In genomic region chr19:40805258-40805868, GRCh38 we compare ENCODE assay signal across 11 cellular contexts. TPM values are rescaled to one million over a fixed set of nuclear protein-coding genes. Genes with fewer than 3 reads are reported as not detected.
A peak's percentile ranks its signal among the peaks of the same experiment; 100 is the strongest.
DNase-seq lines count a peak whose midpoint lies in the region; ATAC-seq, FAIRE-seq and TF ChIP-seq lines count a peak whose summit lies in the region.
"Had no signal": no experiment of that assay in that cellular context is flagged by ENCODE, and none has a peak within 500 bp of the region (broad histone marks: within the 10 kb centered on the region; RNA-seq: fewer than 3 reads in every experiment).

No MANE protein-coding gene starts in this region.

- H2AFZ ChIP-seq in K562 (ENCODE audit: low read depth, low read length) (no peak overlapping the region), mesenchymal stem cell (ENCODE audit: low read depth, low read length) (no peak overlapping the region)

- H3K14ac ChIP-seq in mesenchymal stem cell (ENCODE audit: low read length in 2 of 2): no peak overlapping the region

- H2BK15ac ChIP-seq in mesenchymal stem cell (ENCODE audit: low read depth, poor library complexity, severe bottlenecking): no peak overlapping the region

- TF ChIP-seq CTCF in K562 (IDR thresholded peaks at IDR 0.05 in 2 of 3, conservative IDR thresholded peaks at IDR 0.05 in 1 of 3; ENCODE audit: insufficient read depth in 2 of 3, low read depth in 1 of 3, low read length in 3 of 3) (no peak), tibial nerve (IDR thresholded peaks at IDR 0.05) (no peak)

- TF ChIP-seq EP300 in K562 (IDR thresholded peaks at IDR 0.05; ENCODE audit: low read length): no peak
- no peak for TF ChIP-seq EP300 in tibial nerve (IDR thresholded peaks at IDR 0.05)

- H3K79me2 ChIP-seq in K562 (ENCODE audit: control insufficient read depth, insufficient read depth, low read length): peaks cover 77% of the 10 kb centered on the region

- H3K9ac ChIP-seq in K562 (ENCODE audit: insufficient read depth in 1 of 2, low read depth in 2 of 2, low read length in 2 of 2) (peak overlapping the region in 1 of 2 experiments; percentile 64; a peak in 2 of 4 replicates), mesenchymal stem cell (ENCODE audit: low read length) (no peak overlapping the region)

- H3K9me3 ChIP-seq in K562 (replicated peaks; ENCODE audit: control insufficient read depth, insufficient read depth, low read depth, low read length): no peaks in the 10 kb centered on the region
- no peaks in the 10 kb centered on the region for H3K9me3 ChIP-seq in mesenchymal stem cell (ENCODE audit: control insufficient read depth, low read length)
- H3K9me3 ChIP-seq in tibial nerve: no peaks in the 10 kb centered on the region

- no peak overlapping the region for H3K4me3 ChIP-seq in K562
- H3K4me3 ChIP-seq in mesenchymal stem cell (ENCODE audit: insufficient read depth in 1 of 2, low read depth in 1 of 2, low read length in 2 of 2): no peak overlapping the region
- no peak overlapping the region for H3K4me3 ChIP-seq in tibial nerve

- H3K27ac ChIP-seq in K562 (ENCODE audit: extremely low read depth, low read depth, low read length): peak overlapping the region; percentile 14; the same call in 1 of the 3 replicates
- peak overlapping the region; percentile 10 for H3K27ac ChIP-seq in mesenchymal stem cell (ENCODE audit: low read length, poor library complexity, severe bottlenecking)
- H3K27ac ChIP-seq in tibial nerve: peak overlapping the region in 3 of 4 donors; percentile 68 to 98 (median 97)
- H3K27ac ChIP-seq: epithelial cell of prostate had no signal

- no peak overlapping the region for H3K18ac ChIP-seq in mesenchymal stem cell (ENCODE audit: low read depth in 1 of 2, low read length in 2 of 2)

- peaks cover 92% of the 10 kb centered on the region for H3K4me1 Mint-ChIP-seq in activated T-cell treated with anti-CD3 and anti-CD28 coated beads, Interleukin-2, amount 50 U/mL, for 24 hours (ENCODE audit: low read depth)

- ATAC-seq in K562: no peak

- peaks cover 19% of the 10 kb centered on the region for H3K79me1 ChIP-seq in mesenchymal stem cell (replicated peaks; ENCODE audit: low read length, poor library complexity, severe bottlenecking)

- H3K9me3 Mint-ChIP-seq in activated T-cell treated with anti-CD3 and anti-CD28 coated beads, Interleukin-2, amount 50 U/mL, for 24 hours: no peaks in the 10 kb centered on the region

- H3K23ac ChIP-seq in mesenchymal stem cell (ENCODE audit: low read length in 2 of 2): no peak overlapping the region

- peak; percentile 46 for DNase-seq in activated T-cell treated with anti-CD3 and anti-CD28 coated beads, Interleukin-2, amount 50 U/mL, for 24 hours
- DNase-seq in activated T-cell treated with anti-CD3 and anti-CD28 coated beads, Interleukin-2, amount 50 U/mL, for 1 hour: no peak
- DNase-seq in K562 (ENCODE audit: extremely low read depth in 1 of 4, low spot score in 3 of 4): no peak
- no peak for DNase-seq in mesenchymal stem cell
- no peak for DNase-seq in tibial nerve (ENCODE audit: low spot score in 2 of 2)
- no peak for DNase-seq in retina
- DNase-seq in stimulated activated CD4-positive, alpha-beta T cell treated with anti-CD3 and anti-CD28 coated beads, Interleukin-2, amount 100 ng/mL, for 48 hours: no peak
- DNase-seq in NCI-H2196 treated with DMSO at 0.1 percent for 48 hours (lab: John Stamatoyannopoulos, UW; ENCODE audit: unreplicated experiment): no peak
- DNase-seq: NCI-H2171 had no signal

- H3K4ac ChIP-seq in mesenchymal stem cell (ENCODE audit: low read depth in 1 of 2, low read length in 2 of 2): no peak overlapping the region

- no peak for TF ChIP-seq RAD21 in K562 (CRISPR knock-in tag; conservative IDR thresholded peaks at IDR 0.05 in 1 of 2, IDR thresholded peaks at IDR 0.05 in 1 of 2)

- H3K27ac Mint-ChIP-seq in activated T-cell treated with anti-CD3 and anti-CD28 coated beads, Interleukin-2, amount 50 U/mL, for 24 hours: peak overlapping the region; percentile 94

- no peak overlapping the region for H2BK12ac ChIP-seq in mesenchymal stem cell (ENCODE audit: low read length in 2 of 2)

- CTCF ChIA-PET in K562 (lab: Yijun Ruan, JAX; ENCODE audit: low intra/inter-chr PET ratio): no interaction called here

- H3K36me3 ChIP-seq in K562 (ENCODE audit: control insufficient read depth, insufficient read depth, low read length): peaks cover 92% of the 10 kb centered on the region
- peaks cover 84 to 88% of the 10 kb centered on the region in 2 experiments for H3K36me3 ChIP-seq in mesenchymal stem cell (ENCODE audit: control insufficient read depth in 1 of 2, insufficient read depth in 2 of 2, low read depth in 1 of 2, low read length in 2 of 2)
- H3K36me3 ChIP-seq in tibial nerve: peaks cover 4 to 47% (median 7%) of the 10 kb centered on the region in 3 donors

- H3K27me3 Mint-ChIP-seq in activated T-cell treated with anti-CD3 and anti-CD28 coated beads, Interleukin-2, amount 50 U/mL, for 24 hours: no peaks in the 10 kb centered on the region

- peaks cover 58% of the 10 kb centered on the region for H4K20me1 ChIP-seq in K562 (replicated peaks; ENCODE audit: control insufficient read depth, insufficient read depth, low read length)

- no peak for TF ChIP-seq POLR2A in K562 (conservative IDR thresholded peaks at IDR 0.05)
- no peak for TF ChIP-seq POLR2A in tibial nerve (IDR thresholded peaks at IDR 0.05)

- H3K4me1 ChIP-seq in K562 (replicated peaks in 1 of 2; ENCODE audit: control insufficient read depth in 2 of 2, insufficient read depth in 2 of 2, low read length in 2 of 2) (peaks cover 45 to 82% of the 10 kb centered on the region in 2 experiments), mesenchymal stem cell (ENCODE audit: control insufficient read depth, insufficient read depth, low read depth, low read length) (peaks cover 58% of the 10 kb centered on the region), tibial nerve (peaks cover 0 to 99% (median 85%) of the 10 kb centered on the region in 4 donors)

- WGBS in K562 (ENCODE audit: insufficient coverage, low coverage, missing lambda C conversion rate): 68% methylated on average over 2 of the region's 2 CpGs
- 92% methylated on average over 2 of the region's 2 CpGs for WGBS in mesenchymal stem cell
- WGBS in tibial nerve, 2 donors: 61 to 71% methylated on average over 2 of the region's 2 CpGs

- H3K4me2 ChIP-seq in K562 (ENCODE audit: insufficient read depth, low read length) (no peak overlapping the region), mesenchymal stem cell (ENCODE audit: low read length, poor library complexity, severe bottlenecking) (no peak overlapping the region)

- H2BK120ac ChIP-seq in mesenchymal stem cell (ENCODE audit: low read depth, low read length): no peak overlapping the region

- H3K36me3 Mint-ChIP-seq in activated T-cell treated with anti-CD3 and anti-CD28 coated beads, Interleukin-2, amount 50 U/mL, for 24 hours (ENCODE audit: low read depth): peaks cover 90% of the 10 kb centered on the region

- H2AK5ac ChIP-seq in mesenchymal stem cell (ENCODE audit: low read length, severe bottlenecking): no peak overlapping the region

- peak overlapping the region; percentile 92 for H3K4me3 Mint-ChIP-seq in activated T-cell treated with anti-CD3 and anti-CD28 coated beads, Interleukin-2, amount 50 U/mL, for 24 hours

- BruUV-seq in K562 (replicated peaks; lab: Mats Ljungman, UMichigan): no TSS peak

- H2BK5ac ChIP-seq in mesenchymal stem cell (ENCODE audit: low read depth, low read length, poor library complexity, severe bottlenecking): no peak overlapping the region

- in situ Hi-C loops in K562 (cut with MboI): no loop called here

- peaks cover 24% of the 10 kb centered on the region for H3K9me1 ChIP-seq in K562 (ENCODE audit: control insufficient read depth, insufficient read depth, low read length)

- peak; percentile 11 for FAIRE-seq in K562 (lab: Jason Lieb, UNC)

- H4K8ac ChIP-seq in mesenchymal stem cell (ENCODE audit: low read length): no peak overlapping the region

- intact Hi-C loops in K562 (cut with micrococcal nuclease): loop anchor here (5.0 kb wide), 1 partner anchor 143 kb away; no protein-coding TSS in a partner anchor

- H4K91ac ChIP-seq in mesenchymal stem cell (ENCODE audit: low read length): no peak overlapping the region

- POLR2A ChIA-PET in K562 (lab: Yijun Ruan, JAX): interaction anchor here (0.6 to 3.7 kb wide), 9 partner anchors 19 to 1562 kb away, joined by 3 to 26 read pairs (median 3); partner anchors contain the start of gene RAB4B

- H3K27me3 ChIP-seq in K562 (ENCODE audit: control insufficient read depth in 2 of 2, insufficient read depth in 2 of 2, low read length in 2 of 2) (no peaks in the 10 kb centered on the region), mesenchymal stem cell (ENCODE audit: control insufficient read depth in 1 of 2, insufficient read depth in 1 of 2, low read length in 2 of 2) (no peaks in the 10 kb centered on the region), tibial nerve (no peaks in the 10 kb centered on the region)

RNA-seq across cellular contexts. Expression of gene EGLN2, which starts 6.4 kb away (rescaled TPM):
- 63.0 and 140 TPM in 2 replicates for total RNA-seq in K562 (2011; cell fraction: chromatin; rRNA removed; ENCODE audit: low replicate concordance)
- 93.6 and 96.2 TPM in 2 replicates for total RNA-seq in K562 (2011; cell fraction: nucleolus; rRNA removed)
- total RNA-seq in K562 (2011; cell fraction: nucleoplasm; rRNA removed): 80.4 and 98.4 TPM in 2 replicates
- total RNA-seq in K562 (2014; rRNA removed) (104 and 120 TPM in 2 replicates), K562 (2014; rRNA removed; fragmentation: Illumina TruSeq; extraction: Trizol) (51.2 and 71.0 TPM in 2 replicates), K562 (2015; rRNA removed; fragmentation: Illumina TruSeq; extraction: Trizol) (92.0 and 92.9 TPM in 2 replicates), K562 (2021) (111 and 114 TPM in 2 replicates), tibial nerve (100 to 1,000 TPM in 3 of 4 donors, 10 to 100 TPM in 1; 93.5 to 134 (median 120) TPM)
- polyA plus RNA-seq in K562 (2011; rRNA removed) (41.1 and 52.0 TPM in 2 replicates), K562 (2014; fragmentation: Illumina TruSeq; extraction: Trizol) (65.7 and 78.9 TPM in 2 replicates), K562 (2014; fragmentation: Nextera tagmentation; extraction: Ambion mirVana) (10 to 100 TPM in 1 of 2 experiments, 1 to 10 TPM in 1; 9.6 to 19.1 TPM), K562 (2014; rRNA removed) (81.3 and 92.5 TPM in 2 replicates)
- 56.6 and 123 TPM in 2 replicates for polyA plus RNA-seq in K562 (2011; cell fraction: cytosol; rRNA removed)
- 86.2 and 132 TPM in 2 replicates for polyA plus RNA-seq in K562 (2011; cell fraction: nucleus; rRNA removed)
- polyA plus RNA-seq in K562 (2012): 87.1 and 100 TPM in 2 replicates
- polyA minus RNA-seq in K562 (2011; rRNA and poly(A)+ RNA removed): 18.5 and 29.1 TPM in 2 replicates
- polyA minus RNA-seq in K562 (2011; cell fraction: cytosol; rRNA and poly(A)+ RNA removed): 35.9 and 41.9 TPM in 2 replicates
- 31.8 and 35.2 TPM in 2 replicates for polyA minus RNA-seq in K562 (2011; cell fraction: nucleus; rRNA and poly(A)+ RNA removed)
- 77.6 TPM for polyA plus RNA-seq in mesenchymal stem cell (2013, experiment 1 of 2)
- polyA plus RNA-seq in mesenchymal stem cell (2013, experiment 2 of 2): 79.5 TPM

RNA-seq across cellular contexts. Expression of gene RAB4B, which starts 27.3 kb away (rescaled TPM):
- total RNA-seq in K562 (2011; cell fraction: chromatin; rRNA removed; ENCODE audit: low replicate concordance): 17.4 and 18.8 TPM in 2 replicates
- total RNA-seq in K562 (2011; cell fraction: nucleolus; rRNA removed): 12.3 and 13.6 TPM in 2 replicates
- 11.1 and 23.1 TPM in 2 replicates for total RNA-seq in K562 (2011; cell fraction: nucleoplasm; rRNA removed)
- total RNA-seq in K562 (2014; rRNA removed): 11.9 and 14.8 TPM in 2 replicates
- 1.9 and 4.2 TPM in 2 replicates for total RNA-seq in K562 (2014; rRNA removed; fragmentation: Illumina TruSeq; extraction: Trizol)
- total RNA-seq in K562 (2015; rRNA removed; fragmentation: Illumina TruSeq; extraction: Trizol): 7.7 and 9.2 TPM in 2 replicates
- 15.4 and 15.6 TPM in 2 replicates for total RNA-seq in K562 (2021)
- polyA plus RNA-seq in K562 (2011; rRNA removed): 11.7 and 14.6 TPM in 2 replicates
- polyA plus RNA-seq in K562 (2011; cell fraction: cytosol; rRNA removed): 24.7 and 32.5 TPM in 2 replicates
- 23.7 and 28.9 TPM in 2 replicates for polyA plus RNA-seq in K562 (2011; cell fraction: nucleus; rRNA removed)
- polyA plus RNA-seq in K562 (2012): 15.9 and 29.9 TPM in 2 replicates
- polyA plus RNA-seq in K562 (2014; fragmentation: Illumina TruSeq; extraction: Trizol): 9.0 and 14.6 TPM in 2 replicates
- polyA plus RNA-seq in K562 (2014; fragmentation: Nextera tagmentation; extraction: Ambion mirVana): under 1 TPM; 0.28 to 0.92 TPM
- 20.4 and 20.9 TPM in 2 replicates for polyA plus RNA-seq in K562 (2014; rRNA removed)
- polyA minus RNA-seq in K562 (2011; rRNA and poly(A)+ RNA removed): 2.0 and 2.6 TPM in 2 replicates
- polyA minus RNA-seq in K562 (2011; cell fraction: cytosol; rRNA and poly(A)+ RNA removed): 2.4 and 3.2 TPM in 2 replicates
- polyA minus RNA-seq in K562 (2011; cell fraction: nucleus; rRNA and poly(A)+ RNA removed): 1.8 and 3.1 TPM in 2 replicates
- 17.4 TPM for polyA plus RNA-seq in mesenchymal stem cell (2013, experiment 1 of 2)
- 16.7 TPM for polyA plus RNA-seq in mesenchymal stem cell (2013, experiment 2 of 2)
- total RNA-seq in tibial nerve: 10 to 100 TPM; 38.3 to 66.6 (median 52.0) TPM

RNA-seq across cellular contexts. Expression of gene MIA, which starts 30.0 kb away (rescaled TPM):
- total RNA-seq in K562 (2011; cell fraction: chromatin; rRNA removed; ENCODE audit: low replicate concordance): 2.7 and 4.0 TPM in 2 replicates
- total RNA-seq in K562 (2011; cell fraction: nucleolus; rRNA removed): not detected in 2 replicates
- not detected in 2 replicates for total RNA-seq in K562 (2011; cell fraction: nucleoplasm; rRNA removed)
- total RNA-seq in K562 (2014; rRNA removed): not detected in 2 replicates
- not detected in 2 replicates for total RNA-seq in K562 (2014; rRNA removed; fragmentation: Illumina TruSeq; extraction: Trizol)
- total RNA-seq in K562 (2015; rRNA removed; fragmentation: Illumina TruSeq; extraction: Trizol): not detected in 2 replicates
- total RNA-seq in K562 (2021): not detected in 2 replicates
- polyA plus RNA-seq in K562 (2011; rRNA removed): not detected in 2 replicates
- polyA plus RNA-seq in K562 (2011; cell fraction: cytosol; rRNA removed): not detected in 2 replicates
- polyA plus RNA-seq in K562 (2011; cell fraction: nucleus; rRNA removed): 0.74 TPM in 1 of 2 replicates, not detected in the other
- 0.93 TPM in 1 of 2 replicates, not detected in the other for polyA plus RNA-seq in K562 (2012)
- not detected in 2 replicates for polyA plus RNA-seq in K562 (2014; fragmentation: Illumina TruSeq; extraction: Trizol)
- not detected for polyA plus RNA-seq in K562 (2014; fragmentation: Nextera tagmentation; extraction: Ambion mirVana)
- 0.21 and 1.1 TPM in 2 replicates for polyA plus RNA-seq in K562 (2014; rRNA removed)
- not detected in 2 replicates for polyA minus RNA-seq in K562 (2011; rRNA and poly(A)+ RNA removed)
- polyA minus RNA-seq in K562 (2011; cell fraction: cytosol; rRNA and poly(A)+ RNA removed): not detected in 2 replicates
- not detected in 2 replicates for polyA minus RNA-seq in K562 (2011; cell fraction: nucleus; rRNA and poly(A)+ RNA removed)
- polyA plus RNA-seq in mesenchymal stem cell (2013, experiment 1 of 2): not detected
- not detected for polyA plus RNA-seq in mesenchymal stem cell (2013, experiment 2 of 2)
- total RNA-seq in tibial nerve: 100 to 1,000 TPM; 127 to 322 (median 209) TPM

RNA-seq across cellular contexts. Expression of gene CYP2A6, which starts 44.9 kb away (rescaled TPM):
- total RNA-seq in K562 (2011; cell fraction: chromatin; rRNA removed; ENCODE audit: low replicate concordance): not detected in 2 replicates
- total RNA-seq in K562 (2011; cell fraction: nucleolus; rRNA removed): not detected in 2 replicates
- not detected in 2 replicates for total RNA-seq in K562 (2011; cell fraction: nucleoplasm; rRNA removed)
- total RNA-seq in K562 (2014; rRNA removed): not detected in 2 replicates
- total RNA-seq in K562 (2014; rRNA removed; fragmentation: Illumina TruSeq; extraction: Trizol): not detected in 2 replicates
- total RNA-seq in K562 (2015; rRNA removed; fragmentation: Illumina TruSeq; extraction: Trizol): not detected in 2 replicates
- total RNA-seq in K562 (2021): 0.31 and 0.65 TPM in 2 replicates
- not detected in 2 replicates for polyA plus RNA-seq in K562 (2011; rRNA removed)
- polyA plus RNA-seq in K562 (2011; cell fraction: cytosol; rRNA removed): not detected in 2 replicates
- polyA plus RNA-seq in K562 (2011; cell fraction: nucleus; rRNA removed): not detected in 2 replicates
- not detected in 2 replicates for polyA plus RNA-seq in K562 (2012)
- polyA plus RNA-seq in K562 (2014; fragmentation: Illumina TruSeq; extraction: Trizol): not detected in 2 replicates
- polyA plus RNA-seq in K562 (2014; fragmentation: Nextera tagmentation; extraction: Ambion mirVana): not detected
- not detected in 2 replicates for polyA plus RNA-seq in K562 (2014; rRNA removed)
- not detected in 2 replicates for polyA minus RNA-seq in K562 (2011; rRNA and poly(A)+ RNA removed)
- polyA minus RNA-seq in K562 (2011; cell fraction: cytosol; rRNA and poly(A)+ RNA removed): not detected in 2 replicates
- not detected in 2 replicates for polyA minus RNA-seq in K562 (2011; cell fraction: nucleus; rRNA and poly(A)+ RNA removed)
- polyA plus RNA-seq in mesenchymal stem cell (2013, experiment 1 of 2): not detected
- polyA plus RNA-seq in mesenchymal stem cell (2013, experiment 2 of 2): not detected
- 1 to 10 TPM in 1 of 4 donors, not detected in 3; 7.3 TPM for total RNA-seq in tibial nerve
- total RNA-seq: pulmonary artery endothelial cell had no signal

RNA-seq across cellular contexts. Expression of gene SNRPA, which starts 54.4 kb away (rescaled TPM):
- total RNA-seq in K562 (2011; cell fraction: chromatin; rRNA removed; ENCODE audit: low replicate concordance): 98.7 and 181 TPM in 2 replicates
- total RNA-seq in K562 (2011; cell fraction: nucleolus; rRNA removed): 171 and 186 TPM in 2 replicates
- total RNA-seq in K562 (2011; cell fraction: nucleoplasm; rRNA removed): 154 and 155 TPM in 2 replicates
- total RNA-seq in K562 (2014; rRNA removed): 311 and 436 TPM in 2 replicates
- total RNA-seq in K562 (2014; rRNA removed; fragmentation: Illumina TruSeq; extraction: Trizol): 83.8 and 106 TPM in 2 replicates
- total RNA-seq in K562 (2015; rRNA removed; fragmentation: Illumina TruSeq; extraction: Trizol): 130 and 150 TPM in 2 replicates
- total RNA-seq in K562 (2021): 185 and 193 TPM in 2 replicates
- polyA plus RNA-seq in K562 (2011; rRNA removed): 230 and 371 TPM in 2 replicates
- 179 and 223 TPM in 2 replicates for polyA plus RNA-seq in K562 (2011; cell fraction: cytosol; rRNA removed)
- 665 and 764 TPM in 2 replicates for polyA plus RNA-seq in K562 (2011; cell fraction: nucleus; rRNA removed)
- 170 and 298 TPM in 2 replicates for polyA plus RNA-seq in K562 (2012)
- 205 and 262 TPM in 2 replicates for polyA plus RNA-seq in K562 (2014; fragmentation: Illumina TruSeq; extraction: Trizol)
- polyA plus RNA-seq in K562 (2014; fragmentation: Nextera tagmentation; extraction: Ambion mirVana): 10 to 100 TPM; 16.3 to 24.7 TPM
- polyA plus RNA-seq in K562 (2014; rRNA removed): 210 and 224 TPM in 2 replicates
- polyA minus RNA-seq in K562 (2011; rRNA and poly(A)+ RNA removed): 186 and 256 TPM in 2 replicates
- polyA minus RNA-seq in K562 (2011; cell fraction: cytosol; rRNA and poly(A)+ RNA removed): 217 TPM in 2 replicates
- 65.8 and 91.3 TPM in 2 replicates for polyA minus RNA-seq in K562 (2011; cell fraction: nucleus; rRNA and poly(A)+ RNA removed)
- polyA plus RNA-seq in mesenchymal stem cell (2013, experiment 1 of 2): 62.8 TPM
- 61.8 TPM for polyA plus RNA-seq in mesenchymal stem cell (2013, experiment 2 of 2)
- total RNA-seq in tibial nerve: 10 to 100 TPM; 52.8 to 92.7 (median 70.9) TPM

Comparison
In these comparisons a context has a peak if more than half of its experiments do, and no peak if none do; other contexts are left out.
1. H3K27ac ChIP-seq: peak in every context shown above with its lines; median percentile 97 in tibial nerve; 14 in K562; 10 in mesenchymal stem cell.
2. RNA of gene MIA, which starts 30.0 kb away (total RNA-seq): 127 to 322 TPM in tibial nerve; 2.7 to 4.0 TPM in K562; every median in the first group is over 10 times any median in the second.